Comparison of ENCODE assay signal across 6 cellular contexts in the genomic region with DNA sequence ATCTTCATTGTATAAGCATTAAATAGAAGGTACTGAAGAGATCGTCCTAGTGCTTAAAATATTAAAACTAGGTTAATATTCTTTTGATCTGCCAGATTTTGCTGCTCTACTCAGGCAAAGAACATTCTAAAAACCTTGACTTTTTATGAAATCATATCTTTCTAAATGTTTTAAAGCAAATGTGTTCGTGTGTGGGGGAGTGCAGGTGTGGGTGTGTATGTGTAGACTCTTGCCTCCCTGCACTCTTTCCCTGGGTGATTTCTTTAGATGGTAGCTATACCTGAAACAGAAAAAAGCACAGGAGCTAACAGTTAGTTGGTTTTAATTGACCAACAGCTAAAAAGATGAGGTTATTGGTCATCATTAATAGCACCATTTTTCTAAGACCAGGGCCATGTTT. TPM values are rescaled to one million over a fixed set of nuclear protein-coding genes. Genes with fewer than 3 reads are reported as not detected.
"Had no signal": no experiment of that assay in that cellular context is flagged by ENCODE, and none has a peak within 500 bp of the region (broad histone marks: within the 10 kb centered on the region; RNA-seq: fewer than 3 reads in every experiment).

No MANE protein-coding gene starts in this region.

- H3K4me3 Mint-ChIP-seq: IgD-negative memory B cell had no signal

- H3K4me1 Mint-ChIP-seq: IgD-negative memory B cell had no signal

- H3K27me3 Mint-ChIP-seq: IgD-negative memory B cell had no signal

- H3K36me3 Mint-ChIP-seq: IgD-negative memory B cell had no signal

- H3K27ac Mint-ChIP-seq: IgD-negative memory B cell had no signal

- DNase-seq: IMR-90, KBM-7, KG1 had no signal

- ATAC-seq: HepG2, K562 had no signal

RNA-seq across cellular contexts. Expression of a gene that starts 5.7 kb away (rescaled TPM):
- polyA plus RNA-seq: HepG2, IgD-negative memory B cell, IMR-90, K562 had no signal
